Comparison of ENCODE assay signal across 13 cellular contexts in the genomic region with DNA sequence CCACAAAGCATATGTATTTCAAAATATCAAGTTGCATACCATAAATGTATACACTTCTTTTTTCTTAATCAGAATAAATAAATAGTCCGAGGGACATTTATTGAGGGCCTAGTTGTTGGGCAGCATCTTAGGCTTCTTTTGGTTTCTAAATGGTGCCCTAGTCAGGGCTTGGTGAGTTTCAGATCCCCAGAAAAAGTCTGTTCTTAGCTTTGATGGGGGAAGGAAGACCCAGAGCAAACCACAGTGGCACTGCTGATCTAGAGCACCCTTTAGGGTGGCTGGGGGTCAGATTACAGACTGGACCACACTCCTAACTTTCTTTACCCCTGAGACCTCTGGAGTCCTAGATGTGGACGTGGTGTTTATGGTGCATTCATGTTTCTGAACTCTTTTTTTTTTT.
A peak's percentile ranks its signal among the peaks of the same experiment; 100 is the strongest.
DNase-seq lines count a peak whose midpoint lies in the region; ATAC-seq and TF ChIP-seq lines count a peak whose summit lies in the region.
"Had no signal": no experiment of that assay in that cellular context is flagged by ENCODE, and none has a peak within 500 bp of the region (broad histone marks: within the 10 kb centered on the region; RNA-seq: fewer than 3 reads in every experiment).

No MANE protein-coding gene starts in this region.

- H3K9me3 Mint-ChIP-seq in activated naive CD4-positive, alpha-beta T cell treated with anti-CD3 and anti-CD28 coated beads, Interleukin-2, amount 10 ng/mL, durations not matched to agents 7 days and 5 days: no peaks in the 10 kb centered on the region
- H3K9me3 Mint-ChIP-seq: activated T-cell treated with anti-CD3 and anti-CD28 coated beads, Interleukin-2, amount 50 U/mL, for 72 hours; central memory CD8-positive, alpha-beta T cell had no signal

- peak overlapping the region; percentile 76; the same call in 1 of the 2 replicates for H3K27ac ChIP-seq in MM.1S (ENCODE audit: low read length)
- H3K27ac ChIP-seq: VCaP had no signal

- no peak overlapping the region; the same call in 1 of the 2 replicates for H3K9ac ChIP-seq in MM.1S (ENCODE audit: low read length)

- no peaks in the 10 kb centered on the region for H3K36me3 Mint-ChIP-seq in activated naive CD4-positive, alpha-beta T cell treated with anti-CD3 and anti-CD28 coated beads, Interleukin-2, amount 10 ng/mL, durations not matched to agents 7 days and 5 days

- no peaks in the 10 kb centered on the region for H3K36me3 ChIP-seq in MM.1S (replicated peaks; ENCODE audit: insufficient read depth, low read length)

- 0 out of 2 replicates have a peak overlapping the region, but pooled peaks have one; percentile 5 for H3K4me3 ChIP-seq in MM.1S (ENCODE audit: low read length)
- H3K4me3 ChIP-seq: smooth muscle cell had no signal

- DNase-seq in GM10248 (ENCODE audit: extremely low spot score) (peak; percentile 40), MM.1S (peak; percentile 82), GM10266 (ENCODE audit: extremely low spot score) (no peak)
- no peak for DNase-seq in stimulated activated CD4-positive, alpha-beta T cell treated with anti-CD3 and anti-CD28 coated beads, Interleukin-15, amount 100 ng/mL, for 24 hours
- no peak for DNase-seq in stimulated activated CD4-positive, alpha-beta T cell treated with anti-CD3 and anti-CD28 coated beads, Interleukin-2, amount 100 ng/mL, for 24 hours
- no peak for DNase-seq in activated naive CD4-positive, alpha-beta T cell treated with anti-CD3 and anti-CD28 coated beads, Interleukin-2, amount 10 ng/mL, durations not matched to agents 7 days and 5 days
- DNase-seq: activated T-cell treated with anti-CD3 and anti-CD28 coated beads, Interleukin-2, amount 50 U/mL, for 72 hours; NCI-H1436 had no signal

- peak; percentile 61 for ATAC-seq in GM19397 (IDR thresholded peaks at IDR 0.05; ENCODE audit: unreplicated experiment)
- ATAC-seq in HG02938 (IDR thresholded peaks at IDR 0.05; ENCODE audit: unreplicated experiment): peak; percentile 55
- ATAC-seq: activated T-cell treated with anti-CD3 and anti-CD28 coated beads, Interleukin-2, amount 50 U/mL, for 72 hours had no signal

- H3K4me2 ChIP-seq in MM.1S (ENCODE audit: low read depth, low read length): peak overlapping the region; percentile 79
- H3K4me2 ChIP-seq: smooth muscle cell had no signal

- H3K9me2 ChIP-seq in MM.1S (replicated peaks; ENCODE audit: insufficient read depth, low read length): no peaks in the 10 kb centered on the region

- no peaks in the 10 kb centered on the region for H3K27me3 Mint-ChIP-seq in activated naive CD4-positive, alpha-beta T cell treated with anti-CD3 and anti-CD28 coated beads, Interleukin-2, amount 10 ng/mL, durations not matched to agents 7 days and 5 days
- H3K27me3 Mint-ChIP-seq: central memory CD8-positive, alpha-beta T cell had no signal

- peaks cover 66% of the 10 kb centered on the region for H3K4me1 ChIP-seq in MM.1S (ENCODE audit: low read length)

- CTCF ChIA-PET in GM10248 (lab: Yijun Ruan, JAX): interaction anchor here (0.8 to 4.6 kb wide), 7 partner anchors 8 to 43 kb away, joined by 3 to 23 read pairs (median 8); no protein-coding TSS in a partner anchor
- CTCF ChIA-PET in activated naive CD4-positive, alpha-beta T cell treated with anti-CD3 and anti-CD28 coated beads, Interleukin-2, amount 10 ng/mL, durations not matched to agents 7 days and 5 days (lab: Charles Lee): no interaction called here

- peaks cover 100% of the 10 kb centered on the region for H3K79me2 ChIP-seq in MM.1S (ENCODE audit: low read length)

- H3F3A ChIP-seq in MM.1S (ENCODE audit: insufficient read depth, low read length): peaks cover 21% of the 10 kb centered on the region

- H3K27ac Mint-ChIP-seq in activated naive CD4-positive, alpha-beta T cell treated with anti-CD3 and anti-CD28 coated beads, Interleukin-2, amount 10 ng/mL, durations not matched to agents 7 days and 5 days: no peak overlapping the region
- H3K27ac Mint-ChIP-seq: activated T-cell treated with anti-CD3 and anti-CD28 coated beads, Interleukin-2, amount 50 U/mL, for 72 hours had no signal

- H3K9me3 ChIP-seq in MM.1S (replicated peaks; ENCODE audit: insufficient read depth, low read length): no peaks in the 10 kb centered on the region

- no peak for TF ChIP-seq CTCF in GM10248 (IDR thresholded peaks at IDR 0.05; ENCODE audit: control extremely low read depth, extremely low read depth, low read depth, missing control alignments)
- no peak for TF ChIP-seq CTCF in MM.1S (IDR thresholded peaks at IDR 0.05; ENCODE audit: low read length)
- no peak for TF ChIP-seq CTCF in GM10266 (IDR thresholded peaks at IDR 0.05; ENCODE audit: control insufficient read depth, insufficient read depth, low read depth, missing control alignments)

- H3K4me1 Mint-ChIP-seq in activated naive CD4-positive, alpha-beta T cell treated with anti-CD3 and anti-CD28 coated beads, Interleukin-2, amount 10 ng/mL, durations not matched to agents 7 days and 5 days: peaks cover 7% of the 10 kb centered on the region
- H3K4me1 Mint-ChIP-seq: central memory CD8-positive, alpha-beta T cell had no signal

- no peak overlapping the region for H3K4me3 Mint-ChIP-seq in activated naive CD4-positive, alpha-beta T cell treated with anti-CD3 and anti-CD28 coated beads, Interleukin-2, amount 10 ng/mL, durations not matched to agents 7 days and 5 days
- H3K4me3 Mint-ChIP-seq: activated T-cell treated with anti-CD3 and anti-CD28 coated beads, Interleukin-2, amount 50 U/mL, for 72 hours; central memory CD8-positive, alpha-beta T cell had no signal

- no peak overlapping the region for H2AFZ ChIP-seq in MM.1S (ENCODE audit: low read length)

- H4K20me1 ChIP-seq in MM.1S (ENCODE audit: insufficient read depth, low read length): no peaks in the 10 kb centered on the region

- POLR2A ChIA-PET in GM10248 (lab: Yijun Ruan, JAX): interaction anchor here (1.1 kb wide), 1 partner anchor 17 kb away, joined by 3 read pairs; no protein-coding TSS in a partner anchor

- no peaks in the 10 kb centered on the region for H3K27me3 ChIP-seq in MM.1S (replicated peaks; ENCODE audit: insufficient read depth, low read length)

Comparison
In these comparisons a context has a peak if more than half of its experiments do, and no peak if none do; other contexts are left out.
1. DNase-seq: peak in GM10248 (single experiment) and MM.1S (single experiment); none in GM10266 (single experiment), stimulated activated CD4-positive, alpha-beta T cell treated with anti-CD3 and anti-CD28 coated beads, Interleukin-15, amount 100 ng/mL, for 24 hours (single experiment), stimulated activated CD4-positive, alpha-beta T cell treated with anti-CD3 and anti-CD28 coated beads, Interleukin-2, amount 100 ng/mL, for 24 hours (0 of 2) and activated naive CD4-positive, alpha-beta T cell treated with anti-CD3 and anti-CD28 coated beads, Interleukin-2, amount 10 ng/mL, durations not matched to agents 7 days and 5 days (single experiment).